ENCODE assay signal across 20 cellular contexts in genomic region chr13:79270859-79271258, GRCh38.
"Had no signal": no experiment of that assay in that cellular context is flagged by ENCODE, and none has a peak within 500 bp of the region (broad histone marks: within the 10 kb centered on the region; RNA-seq: fewer than 3 reads in every experiment).

No MANE protein-coding gene starts in this region.

- H3K27ac ChIP-seq: KMS-11, SJCRH30 had no signal

- H3K4me1 Mint-ChIP-seq: IgD-negative memory B cell had no signal

- H3K4me2 ChIP-seq: KMS-11 had no signal

- DNase-seq: Kasumi-1, MM.1S, NCI-H1092 treated with DMSO at 0.1 percent for 48 hours, NCI-H1436 treated with DMSO at 0.1 percent for 48 hours, NCI-H1694, NCI-H187 treated with DMSO at 0.1 percent for 48 hours, NCI-H2029 treated with DMSO at 0.1 percent for 48 hours, NCI-H2171 treated with DMSO at 0.1 percent for 48 hours, NCI-H345, NCI-H446 treated with DMSO at 0.1 percent for 48 hours, NCI-H510A treated with DMSO at 0.1 percent for 48 hours, NCI-H526, SHP77 treated with DMSO at 0.1 percent for 48 hours, SJCRH30 had no signal

- H3K27me3 ChIP-seq: SJCRH30 had no signal

- H3K4me1 ChIP-seq: SJCRH30 had no signal

- ATAC-seq: K562, Panc1, Right ventricle myocardium inferior, SK-N-SH treated with all-trans-retinoic acid at 6 μM for 48 hours had no signal

- H3K36me3 ChIP-seq: SJCRH30 had no signal

- H3K4me3 ChIP-seq: K562, SJCRH30 had no signal

- H3K4me3 Mint-ChIP-seq: IgD-negative memory B cell had no signal

- H3K9ac ChIP-seq: KMS-11 had no signal

- H3K27ac Mint-ChIP-seq: IgD-negative memory B cell had no signal
